2 cellular contexts compared by ENCODE assay signal in genomic region chr9:134641173-134641985, GRCh38.
TF ChIP-seq lines count a peak whose summit lies in the region.

TSS of gene COL5A1 (plus strand) at chr9:134641803. CDS start at chr9:134642188, 385 bp downstream.

TF ChIP-seq in HEK293, 187 proteins besides CTCF, POLR2A, EP300 and RAD21 (continued from another document and continues in another):
- TF ChIP-seq GLIS2 (tag by site-specific recombination; IDR thresholded peaks at IDR 0.05) (peak; percentile 64), ZNF501 (tag by site-specific recombination; IDR thresholded peaks at IDR 0.05) (no peak), ZNF404 (tag by site-specific recombination; IDR thresholded peaks at IDR 0.05) (no peak), ZBTB17 (tag by site-specific recombination; IDR thresholded peaks at IDR 0.05) (peak; percentile 35; the same call in 1 of the 2 replicates), ZNF510 (tag by site-specific recombination; IDR thresholded peaks at IDR 0.05; ENCODE audit: insufficient replicate concordance) (no peak), ZNF488 (tag by site-specific recombination; IDR thresholded peaks at IDR 0.05) (no peak), BCL11A (tag by site-specific recombination; IDR thresholded peaks at IDR 0.05; ENCODE audit: low read depth) (no peak), ZNF18 (tag by site-specific recombination; IDR thresholded peaks at IDR 0.05) (no peak), ZSCAN30 (tag by site-specific recombination; IDR thresholded peaks at IDR 0.05) (no peak), ZBTB11 (tag by site-specific recombination; conservative IDR thresholded peaks at IDR 0.05; ENCODE audit: low read depth) (no peak), KLF9 (tag by site-specific recombination; IDR thresholded peaks at IDR 0.05; ENCODE audit: low read depth) (0 out of 2 replicates have a peak, but pooled peaks have one; percentile 12), PRDM10 (tag by site-specific recombination; IDR thresholded peaks at IDR 0.05) (peak; percentile 61), KLF10 (tag by site-specific recombination; IDR thresholded peaks at IDR 0.05) (peak; percentile 85), ZNF776 (tag by site-specific recombination; IDR thresholded peaks at IDR 0.05; ENCODE audit: borderline replicate concordance) (no peak), KLF8 (tag by site-specific recombination; IDR thresholded peaks at IDR 0.05) (0 out of 2 replicates have a peak, but pooled peaks have one; percentile 25), ZSCAN5A (tag by site-specific recombination; IDR thresholded peaks at IDR 0.05) (no peak)

TF ChIP-seq in SK-N-SH, 30 proteins besides CTCF, POLR2A, EP300 and RAD21 (continued from another document):
- TF ChIP-seq PBX3 (IDR thresholded peaks at IDR 0.05): peak; percentile 97
